Comparison of ENCODE assay signal across 21 cellular contexts in genomic region chr1:190102757-190103326, GRCh38.
DNase-seq lines count a peak whose midpoint lies in the region; ATAC-seq, FAIRE-seq and TF ChIP-seq lines count a peak whose summit lies in the region.
"Had no signal": no experiment of that assay in that cellular context is flagged by ENCODE, and none has a peak within 500 bp of the region (broad histone marks: within the 10 kb centered on the region; RNA-seq: fewer than 3 reads in every experiment).

No MANE protein-coding gene starts in this region.

- TF ChIP-seq CTCF in choroid plexus epithelial cell (conservative IDR thresholded peaks at IDR 0.05; ENCODE audit: low read depth, low read length) (no peak), pancreas (IDR thresholded peaks at IDR 0.05) (no peak), testis (IDR thresholded peaks at IDR 0.05) (no peak)

- H3K27ac ChIP-seq in pancreas (no peak overlapping the region), testis (no peak overlapping the region)

- H3K4me3 ChIP-seq in choroid plexus epithelial cell (ENCODE audit: low read depth, low read length) (no peak overlapping the region), pancreas (no peak overlapping the region), testis (no peak overlapping the region)

- peak; percentile 67 for DNase-seq in DMS53 treated with DMSO at 0.1 percent for 48 hours (lab: John Stamatoyannopoulos, UW; ENCODE audit: unreplicated experiment)
- DNase-seq in NCI-H69 (lab: John Stamatoyannopoulos, UW), result peak; percentile 69
- peak; percentile 10 for DNase-seq in choroid plexus epithelial cell (ENCODE audit: low read depth)
- no peak for DNase-seq in pancreas
- no peak for DNase-seq in DMS79 (lab: John Stamatoyannopoulos, UW)
- no peak for DNase-seq in testis
- DNase-seq: C1 segment of cervical spinal cord; CD8-positive, alpha-beta memory T cell; H9; IMR-90; Kasumi-1; NCI-H1092 treated with DMSO at 0.1 percent for 48 hours; NCI-H1694; NCI-H2081 treated with DMSO at 0.1 percent for 48 hours; NCI-H446 treated with DMSO at 0.1 percent for 48 hours; NCI-H748 treated with DMSO at 0.1 percent for 48 hours; NK-92 treated with Interleukin-12 subunit alpha and Interleukin-12 subunit beta, amount 100 ng/mL, for 24 hours; RPMI8226; SHP77 treated with DMSO at 0.1 percent for 48 hours had no signal

- H3K27me3 ChIP-seq in pancreas (no peaks in the 10 kb centered on the region), testis (no peaks in the 10 kb centered on the region)

- peaks cover 0 to 7% (median 5%) of the 10 kb centered on the region in 3 donors for H3K4me1 ChIP-seq in pancreas
- H3K4me1 ChIP-seq in testis, result no peaks in the 10 kb centered on the region

- intact Hi-C loops in pancreas (cut with DNase I), result no loop called here
- intact Hi-C loops in testis (cut with DNase I; ENCODE audit: low total_unique reads), result no loop called here

- ATAC-seq in pancreas (peak; percentile 69 to 75 (median 72)), HG03457 (IDR thresholded peaks at IDR 0.05; ENCODE audit: unreplicated experiment) (no peak)

- H3K9me3 ChIP-seq in pancreas (no peaks in the 10 kb centered on the region), testis (no peaks in the 10 kb centered on the region)

- no peak for TF ChIP-seq POLR2A in testis (IDR thresholded peaks at IDR 0.05)

- no peaks in the 10 kb centered on the region for H3K36me3 ChIP-seq in pancreas
- no peaks in the 10 kb centered on the region for H3K36me3 ChIP-seq in testis (ENCODE audit: low read depth, missing control alignments)

- no peak for FAIRE-seq in pancreas (lab: Jason Lieb, UNC)
- FAIRE-seq: G401.6 had no signal

- WGBS in pancreas, 2 donors, result 25 to 32% methylated on average over 5 of the region's 5 CpGs
- 79 to 83% methylated on average over 5 of the region's 5 CpGs for WGBS in testis, 2 donors

Comparison
In these comparisons a context has a peak if more than half of its experiments do, and no peak if none do; other contexts are left out.
1. DNase-seq: peak in DMS53 treated with DMSO at 0.1 percent for 48 hours (single experiment), NCI-H69 (single experiment) and choroid plexus epithelial cell (single experiment); none in pancreas (0 of 6), DMS79 (single experiment) and testis (single experiment).